ENCODE assay signal across 10 cellular contexts in genomic region chr9:125705893-125706292, GRCh38. TPM values are rescaled to one million over a fixed set of nuclear protein-coding genes. Genes with fewer than 3 reads are reported as not detected.
DNase-seq lines count a peak whose midpoint lies in the region; ATAC-seq, FAIRE-seq and TF ChIP-seq lines count a peak whose summit lies in the region.
"Had no signal": no experiment of that assay in that cellular context is flagged by ENCODE, and none has a peak within 500 bp of the region (broad histone marks: within the 10 kb centered on the region; RNA-seq: fewer than 3 reads in every experiment).

No MANE protein-coding gene starts in this region.

- no peaks in the 10 kb centered on the region for H3K9me3 ChIP-seq in thyroid gland
- H3K9me3 ChIP-seq: right atrium auricular region had no signal

- no peak for ATAC-seq in stimulated activated memory B cell treated with anti-CD40 and anti-IgM and Interleukin-4, amounts not matched to agents 10 μg/mL and 1 μg/mL and 100 μg/mL, for 72 hours

- H3K27ac Mint-ChIP-seq in activated CD4-positive, alpha-beta memory T cell treated with anti-CD3 and anti-CD28 coated beads for 36 hours = no peak overlapping the region
- peak overlapping the region; percentile 89 for H3K27ac Mint-ChIP-seq in stimulated activated memory B cell treated with anti-CD40 and anti-IgM and Interleukin-4, amounts not matched to agents 10 μg/mL and 1 μg/mL and 100 μg/mL, for 72 hours

- DNase-seq in HL-60 (ENCODE audit: low read depth in 1 of 2, low spot score in 1 of 2) (no peak), thyroid gland (no peak), D721Med (ENCODE audit: insufficient read length, low spot score) (no peak), NCI-H226 (no peak)
- DNase-seq in activated CD4-positive, alpha-beta memory T cell treated with anti-CD3 and anti-CD28 coated beads for 36 hours = no peak
- DNase-seq: activated effector memory CD4-positive, alpha-beta T cell treated with Interleukin-2 at 50 U/mL for 16 hours; NCI-H2081 treated with DMSO at 0.1 percent for 48 hours had no signal

- peaks cover 5% of the 10 kb centered on the region for H3K36me3 Mint-ChIP-seq in activated CD4-positive, alpha-beta memory T cell treated with anti-CD3 and anti-CD28 coated beads for 36 hours
- H3K36me3 Mint-ChIP-seq in stimulated activated memory B cell treated with anti-CD40 and anti-IgM and Interleukin-4, amounts not matched to agents 10 μg/mL and 1 μg/mL and 100 μg/mL, for 72 hours = peaks cover 23% of the 10 kb centered on the region

- CTCF ChIA-PET in activated CD4-positive, alpha-beta memory T cell treated with anti-CD3 and anti-CD28 coated beads for 36 hours (lab: Charles Lee) = interaction anchor here (2.0 kb wide), 1 partner anchor 148 kb away, joined by 11 read pairs; no protein-coding TSS in a partner anchor

- no peaks in the 10 kb centered on the region for H3K36me3 ChIP-seq in thyroid gland
- H3K36me3 ChIP-seq: right atrium auricular region had no signal

- TF ChIP-seq POLR2A in thyroid gland (IDR thresholded peaks at IDR 0.05) = no peak

- peaks cover 45% of the 10 kb centered on the region for H3K4me1 Mint-ChIP-seq in activated CD4-positive, alpha-beta memory T cell treated with anti-CD3 and anti-CD28 coated beads for 36 hours (ENCODE audit: low read depth)
- peaks cover 49% of the 10 kb centered on the region for H3K4me1 Mint-ChIP-seq in stimulated activated memory B cell treated with anti-CD40 and anti-IgM and Interleukin-4, amounts not matched to agents 10 μg/mL and 1 μg/mL and 100 μg/mL, for 72 hours

- peak overlapping the region; percentile 81 for H3K27ac ChIP-seq in HL-60 (replicated peaks)
- no peak overlapping the region for H3K27ac ChIP-seq in thyroid gland

- no peak for FAIRE-seq in D721Med (lab: Jason Lieb, UNC)

- peaks cover 14 to 15% of the 10 kb centered on the region in 2 donors for H3K4me1 ChIP-seq in thyroid gland

- H3K4me3 ChIP-seq in HL-60 (replicated peaks; ENCODE audit: insufficient read depth, low read length) (peak overlapping the region; percentile 97), iPS-11a (ENCODE audit: low read depth, low read length) (peak overlapping the region; percentile 85), thyroid gland (replicated peaks in 1 of 3) (peak overlapping the region in 1 of 3 donors; percentile 93)

- TF ChIP-seq CTCF in HL-60 (IDR thresholded peaks at IDR 0.05; ENCODE audit: insufficient read depth, low read length) (no peak), thyroid gland (IDR thresholded peaks at IDR 0.05) (no peak), D721Med (IDR thresholded peaks at IDR 0.05; ENCODE audit: insufficient read depth, missing control alignments) (no peak)

- 82 to 86% methylated on average over 4 of the region's 4 CpGs for WGBS in thyroid gland, 2 donors

- H3K9me3 Mint-ChIP-seq in activated CD4-positive, alpha-beta memory T cell treated with anti-CD3 and anti-CD28 coated beads for 36 hours = no peaks in the 10 kb centered on the region
- H3K9me3 Mint-ChIP-seq in stimulated activated memory B cell treated with anti-CD40 and anti-IgM and Interleukin-4, amounts not matched to agents 10 μg/mL and 1 μg/mL and 100 μg/mL, for 72 hours = no peaks in the 10 kb centered on the region

- H3K27me3 Mint-ChIP-seq in activated CD4-positive, alpha-beta memory T cell treated with anti-CD3 and anti-CD28 coated beads for 36 hours = no peaks in the 10 kb centered on the region
- no peaks in the 10 kb centered on the region for H3K27me3 Mint-ChIP-seq in stimulated activated memory B cell treated with anti-CD40 and anti-IgM and Interleukin-4, amounts not matched to agents 10 μg/mL and 1 μg/mL and 100 μg/mL, for 72 hours

- POLR2A ChIA-PET in activated CD4-positive, alpha-beta memory T cell treated with anti-CD3 and anti-CD28 coated beads for 36 hours (lab: Charles Lee) = interaction anchor here (0.8 to 1.7 kb wide), 3 partner anchors 42 to 111 kb away, joined by 3 to 4 read pairs (median 4); no protein-coding TSS in a partner anchor

- peak overlapping the region; percentile 77 for H3K4me3 Mint-ChIP-seq in activated CD4-positive, alpha-beta memory T cell treated with anti-CD3 and anti-CD28 coated beads for 36 hours
- H3K4me3 Mint-ChIP-seq in stimulated activated memory B cell treated with anti-CD40 and anti-IgM and Interleukin-4, amounts not matched to agents 10 μg/mL and 1 μg/mL and 100 μg/mL, for 72 hours = peak overlapping the region; percentile 88

- intact Hi-C loops in activated CD4-positive, alpha-beta memory T cell treated with anti-CD3 and anti-CD28 coated beads for 36 hours (cut with micrococcal nuclease) = loop anchor here (2.0 kb wide), 1 partner anchor 55 kb away; no protein-coding TSS in a partner anchor
- intact Hi-C loops in thyroid gland (cut with DNase I) = no loop called here

- H3K27me3 ChIP-seq in HL-60 (ENCODE audit: insufficient read depth, poor library complexity, severe bottlenecking) = no peaks in the 10 kb centered on the region
- no peaks in the 10 kb centered on the region for H3K27me3 ChIP-seq in thyroid gland
- H3K27me3 ChIP-seq: right atrium auricular region had no signal

RNA-seq across cellular contexts. Expression of gene MAPKAP1, which starts 1.1 kb away (rescaled TPM):
- total RNA-seq in activated CD4-positive, alpha-beta memory T cell treated with anti-CD3 and anti-CD28 coated beads for 36 hours = 10 to 100 TPM; 55.3 to 57.9 TPM
- total RNA-seq in thyroid gland = 100 to 1,000 TPM in 3 of 4 donors, 10 to 100 TPM in 1; 87.1 to 114 (median 111) TPM

RNA-seq across cellular contexts. Expression of gene PBX3, which starts 41.3 kb away (rescaled TPM):
- 10 to 100 TPM; 11.9 to 12.7 TPM for total RNA-seq in activated CD4-positive, alpha-beta memory T cell treated with anti-CD3 and anti-CD28 coated beads for 36 hours
- 100 to 1,000 TPM in 1 of 4 donors, 10 to 100 TPM in 3; 68.5 to 108 (median 71.3) TPM for total RNA-seq in thyroid gland

Comparison
In these comparisons a context has a peak if more than half of its experiments do, and no peak if none do; other contexts are left out.
1. RNA of gene PBX3, which starts 41.3 kb away (total RNA-seq): 68.5 to 108 TPM in thyroid gland; 11.9 to 12.7 TPM in activated CD4-positive, alpha-beta memory T cell treated with anti-CD3 and anti-CD28 coated beads for 36 hours; every median in the first group is over 4 times any median in the second.